Comparison of ENCODE assay signal across 16 cellular contexts in the genomic region with DNA sequence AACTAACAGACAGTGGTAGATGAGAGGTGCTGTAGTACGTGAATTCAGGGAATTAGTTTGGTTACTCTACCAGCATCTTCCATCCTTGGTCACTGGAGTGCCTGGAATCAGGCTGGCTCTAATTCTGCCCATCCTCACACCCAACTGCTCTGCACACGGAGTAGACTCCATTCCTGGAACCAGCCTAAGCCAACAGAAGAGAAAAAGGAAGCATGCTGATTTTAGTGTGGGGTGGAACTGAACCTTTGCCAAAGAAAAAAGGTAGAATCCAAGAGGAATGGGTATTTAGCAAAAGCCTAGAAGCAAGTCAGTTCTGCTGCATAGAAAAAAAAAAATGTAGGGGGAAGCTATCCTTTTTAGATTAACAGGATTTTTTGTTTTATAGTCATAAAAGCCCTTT.
"Had no signal": no experiment of that assay in that cellular context is flagged by ENCODE, and none has a peak within 500 bp of the region (broad histone marks: within the 10 kb centered on the region; RNA-seq: fewer than 3 reads in every experiment).

No MANE protein-coding gene starts in this region.

- H3K9me3 ChIP-seq: colonic mucosa, heart left ventricle, pancreas, stomach, thoracic aorta, transverse colon had no signal

- FAIRE-seq: frontal cortex, pancreas, small intestine had no signal

- H3K4me1 ChIP-seq: colonic mucosa, heart left ventricle, pancreas, stomach, transverse colon had no signal

- H3K36me3 ChIP-seq: colonic mucosa, heart left ventricle, pancreas, stomach, thoracic aorta, transverse colon had no signal

- H3K27ac ChIP-seq: colonic mucosa, heart left ventricle, pancreas, stomach, thoracic aorta, transverse colon had no signal

- ATAC-seq: heart left ventricle, natural killer cell, right cardiac atrium had no signal

- DNase-seq: colonic mucosa; effector CD4-positive, alpha-beta T cell; endodermal cell; heart left ventricle; hippocampal formation; natural killer cell; occipital lobe; pancreas; right cardiac atrium; small intestine; stimulated activated CD4-positive, alpha-beta T cell treated with anti-CD3 and anti-CD28 coated beads, Interleukin-12 subunit alpha, Interleukin-12 subunit beta, amount 100 ng/mL, for 4 hours; stimulated activated naive CD4-positive, alpha-beta T cell; stomach; transverse colon had no signal

- H3K4me3 ChIP-seq: colonic mucosa, heart left ventricle, pancreas, stomach, thoracic aorta, transverse colon had no signal

- H3K27me3 ChIP-seq: colonic mucosa, heart left ventricle, pancreas, stomach, transverse colon had no signal
